ENCODE assay signal across 11 cellular contexts in the genomic region with DNA sequence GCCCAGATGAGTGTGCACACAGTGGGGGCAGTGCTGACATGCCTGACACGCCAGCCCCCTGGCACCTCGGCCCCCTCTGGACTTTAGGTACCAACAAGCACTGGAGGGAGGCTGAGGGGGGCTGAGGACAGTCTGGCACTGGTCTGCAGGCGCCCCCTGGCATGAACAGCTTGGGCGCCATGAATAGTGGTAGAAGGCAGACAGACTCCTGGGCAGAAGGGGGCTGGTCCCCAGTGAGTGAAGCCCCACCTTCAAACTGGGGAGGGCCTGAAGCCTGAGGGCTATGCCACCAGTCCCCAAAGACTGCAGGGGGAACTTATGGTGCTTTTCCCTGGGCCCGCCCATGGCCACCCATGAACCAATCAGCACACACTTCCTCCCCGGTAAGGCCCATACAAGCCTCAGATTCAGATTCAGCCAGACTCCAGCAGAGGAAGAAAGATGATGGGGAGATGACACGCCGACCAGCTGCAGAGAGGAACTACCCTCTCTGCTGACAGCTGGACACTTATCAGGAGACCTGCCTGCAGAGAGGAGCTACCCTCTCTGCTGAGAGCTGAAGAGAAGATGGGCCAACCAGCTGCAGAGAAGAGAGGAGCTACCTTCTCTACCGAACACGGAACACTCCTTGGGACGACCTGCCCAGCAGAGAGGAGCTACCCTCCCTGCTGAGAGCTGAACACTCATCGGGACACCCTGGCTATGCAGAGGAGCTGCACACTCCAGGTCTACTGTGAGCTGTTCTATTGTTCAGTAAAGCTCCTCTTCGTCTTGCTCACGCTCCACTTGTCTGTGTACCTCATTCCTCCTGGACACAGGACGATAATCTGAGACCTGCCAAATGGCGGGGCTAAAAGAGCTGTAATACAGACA.
A peak's percentile ranks its signal among the peaks of the same experiment; 100 is the strongest.
DNase-seq lines count a peak whose midpoint lies in the region; ATAC-seq and TF ChIP-seq lines count a peak whose summit lies in the region.
"Had no signal": no experiment of that assay in that cellular context is flagged by ENCODE, and none has a peak within 500 bp of the region (broad histone marks: within the 10 kb centered on the region; RNA-seq: fewer than 3 reads in every experiment).

No MANE protein-coding gene starts in this region.

- peaks cover 5% of the 10 kb centered on the region for H3K9me3 Mint-ChIP-seq in progenitor cell of endocrine pancreas (ENCODE audit: low read depth)

- H3K27ac Mint-ChIP-seq in progenitor cell of endocrine pancreas = peak overlapping the region; percentile 45

- H3K4me1 Mint-ChIP-seq in progenitor cell of endocrine pancreas (ENCODE audit: low read depth) = peaks cover 15% of the 10 kb centered on the region

- H3K4me3 Mint-ChIP-seq in progenitor cell of endocrine pancreas (ENCODE audit: low read depth) = no peak overlapping the region

- no peaks in the 10 kb centered on the region for H3K27me3 Mint-ChIP-seq in progenitor cell of endocrine pancreas

- TF ChIP-seq CTCF in progenitor cell of endocrine pancreas (IDR thresholded peaks at IDR 0.05; ENCODE audit: unreplicated experiment) = no peak

- ATAC-seq in GM18873 (IDR thresholded peaks at IDR 0.05; ENCODE audit: low FRiP score, unreplicated experiment) = peak; percentile 56
- ATAC-seq in HG03354 (IDR thresholded peaks at IDR 0.05; ENCODE audit: poor library complexity, severe bottlenecking, unreplicated experiment) = peak; percentile 74

- peak; percentile 39 for DNase-seq in SHP77 treated with DMSO at 0.1 percent for 48 hours (lab: John Stamatoyannopoulos, UW)
- no peak for DNase-seq in progenitor cell of endocrine pancreas (ENCODE audit: low spot score, unreplicated experiment)
- DNase-seq in activated CD8-positive, alpha-beta memory T cell treated with anti-CD3 and anti-CD28 coated beads, Interleukin-2, amount 50 U/mL, for 4 hours = no peak
- DNase-seq in NCI-H1092 (lab: John Stamatoyannopoulos, UW) = no peak
- no peak for DNase-seq in iPS-NIHi7 (ENCODE audit: extremely low spot score)
- no peak for DNase-seq in activated CD4-positive, alpha-beta T cell treated with anti-CD3 and anti-CD28 coated beads for 4 hours
- DNase-seq: GF-D8, NCI-H1417 treated with DMSO at 0.1 percent for 48 hours, right lobe of liver had no signal

- H3K36me3 Mint-ChIP-seq in progenitor cell of endocrine pancreas (ENCODE audit: insufficient read depth) = peaks cover 3% of the 10 kb centered on the region
